Comparison of ENCODE assay signal across 7 cellular contexts in genomic region chr2:74527741-74528140, GRCh38. TPM values are rescaled to one million over a fixed set of nuclear protein-coding genes. Genes with fewer than 3 reads are reported as not detected.
DNase-seq lines count a peak whose midpoint lies in the region; ATAC-seq, FAIRE-seq and TF ChIP-seq lines count a peak whose summit lies in the region.
"Had no signal": no experiment of that assay in that cellular context is flagged by ENCODE, and none has a peak within 500 bp of the region (broad histone marks: within the 10 kb centered on the region; RNA-seq: fewer than 3 reads in every experiment).

No MANE protein-coding gene starts in this region.

- no peaks in the 10 kb centered on the region for H3K9me3 ChIP-seq in Loucy (ENCODE audit: insufficient read depth, low read depth, low read length)
- no peaks in the 10 kb centered on the region for H3K9me3 ChIP-seq in endothelial cell of umbilical vein (replicated peaks; ENCODE audit: control insufficient read depth, insufficient read depth, low read length)
- H3K9me3 ChIP-seq in heart right ventricle: no peaks in the 10 kb centered on the region

- no peak overlapping the region for H2AFZ ChIP-seq in Loucy (ENCODE audit: low read length)
- no peak overlapping the region for H2AFZ ChIP-seq in endothelial cell of umbilical vein (ENCODE audit: low read depth, low read length)

- H4K20me1 ChIP-seq in Loucy (ENCODE audit: insufficient read depth, low read length, poor library complexity, severe bottlenecking) (peaks cover 22% of the 10 kb centered on the region), endothelial cell of umbilical vein (replicated peaks; ENCODE audit: control insufficient read depth, extremely low read depth, insufficient read depth, low read length) (no peaks in the 10 kb centered on the region)

- 97 to 98% methylated on average over 9 of the region's 9 CpGs for WGBS in heart right ventricle, 2 donors

- dilution Hi-C loops in endothelial cell of umbilical vein (cut with MboI; ENCODE audit: extremely low pct_ligation_motif_present, low sequenced_read_pairs): no loop called here

- H3K4me1 ChIP-seq in Loucy (ENCODE audit: insufficient read depth, low read length, poor library complexity, severe bottlenecking): peaks cover 35% of the 10 kb centered on the region
- peaks cover 20% of the 10 kb centered on the region for H3K4me1 ChIP-seq in endothelial cell of umbilical vein (ENCODE audit: control insufficient read depth, extremely low read depth, insufficient read depth, low read length)
- H3K4me1 ChIP-seq in heart right ventricle: peaks cover 12 to 35% (median 31%) of the 10 kb centered on the region in 9 donors

- no peak for TF ChIP-seq POLR2A in endothelial cell of umbilical vein (IDR thresholded peaks at IDR 0.05; ENCODE audit: low read depth, low read length)

- H3K9ac ChIP-seq in Loucy (ENCODE audit: low read depth, low read length, poor library complexity, severe bottlenecking): peak overlapping the region; percentile 93
- H3K9ac ChIP-seq in endothelial cell of umbilical vein (replicated peaks; ENCODE audit: extremely low read depth, insufficient read depth, low read length): no peak overlapping the region

- ATAC-seq in heart right ventricle: no peak

- no peak for FAIRE-seq in endothelial cell of umbilical vein (lab: Jason Lieb, UNC)

- H3K9me1 ChIP-seq in endothelial cell of umbilical vein (replicated peaks; ENCODE audit: control insufficient read depth, extremely low read depth, insufficient read depth, low read length): no peaks in the 10 kb centered on the region

- no peak overlapping the region for H3K27ac ChIP-seq in endothelial cell of umbilical vein (ENCODE audit: insufficient read depth, low read depth, low read length)
- H3K27ac ChIP-seq in heart right ventricle: no peak overlapping the region

- 0 out of 2 replicates have a peak, but pooled peaks cover 3% of the 10 kb centered on the region for H3F3A ChIP-seq in Loucy (ENCODE audit: low read depth)

- H3K4me2 ChIP-seq in Loucy (ENCODE audit: low read depth, low read length, poor library complexity, severe bottlenecking) (peak overlapping the region; percentile 100), endothelial cell of umbilical vein (ENCODE audit: insufficient read depth, low read length) (peak overlapping the region; percentile 89)

- no TSS peak for BruUV-seq in endothelial cell of umbilical vein (replicated peaks; lab: Mats Ljungman, UMichigan)

- peaks cover 4% of the 10 kb centered on the region for H3K27me3 ChIP-seq in Loucy (ENCODE audit: insufficient read depth, low read length, poor library complexity, severe bottlenecking)
- H3K27me3 ChIP-seq in endothelial cell of umbilical vein (ENCODE audit: control insufficient read depth in 2 of 2, insufficient read depth in 2 of 2, low read length in 2 of 2): no peaks in the 10 kb centered on the region
- H3K27me3 ChIP-seq in heart right ventricle: no peaks in the 10 kb centered on the region

- CTCF ChIA-PET in endothelial cell of umbilical vein (lab: Charles Lee): no interaction called here

- DNase-seq in endothelial cell of umbilical vein (ENCODE audit: low read depth, low spot score): no peak
- DNase-seq in AG08396 (ENCODE audit: low spot score): no peak
- DNase-seq in heart right ventricle: no peak
- DNase-seq: GOT3, mesendoderm had no signal

- H3K79me2 ChIP-seq in Loucy (ENCODE audit: insufficient read depth, low read length): peaks cover 53% of the 10 kb centered on the region
- H3K79me2 ChIP-seq in endothelial cell of umbilical vein (ENCODE audit: control insufficient read depth, insufficient read depth, low read length): peaks cover 19% of the 10 kb centered on the region

- peaks cover 19% of the 10 kb centered on the region; the same call in 1 of the 2 replicates for H3K36me3 ChIP-seq in Loucy (ENCODE audit: insufficient read depth, low read length)
- H3K36me3 ChIP-seq in endothelial cell of umbilical vein (ENCODE audit: control insufficient read depth in 2 of 2, extremely low read depth in 1 of 2, insufficient read depth in 2 of 2, low read length in 2 of 2): peaks cover 6 to 19% of the 10 kb centered on the region in 2 experiments
- H3K36me3 ChIP-seq in heart right ventricle: peaks cover 0 to 48% (median 29%) of the 10 kb centered on the region in 9 donors

- TF ChIP-seq CTCF in Loucy (conservative IDR thresholded peaks at IDR 0.05; ENCODE audit: low read length): no peak
- TF ChIP-seq CTCF in endothelial cell of umbilical vein (IDR thresholded peaks at IDR 0.05; ENCODE audit: extremely low read depth in 1 of 2, insufficient read depth in 1 of 2, low read depth in 1 of 2, low read length in 2 of 2): no peak
- no peak for TF ChIP-seq CTCF in heart right ventricle (IDR thresholded peaks at IDR 0.05)

- H3K4me3 ChIP-seq in Loucy (ENCODE audit: low read length, poor library complexity, severe bottlenecking) (peak overlapping the region; percentile 100), endothelial cell of umbilical vein (replicated peaks in 1 of 3; ENCODE audit: insufficient read depth in 1 of 3, low read depth in 1 of 3, low read length in 3 of 3) (no peak overlapping the region), heart right ventricle (no peak overlapping the region)

- H3K9me2 ChIP-seq in Loucy (replicated peaks; ENCODE audit: low read depth, low read length): no peaks in the 10 kb centered on the region

- POLR2A ChIA-PET in endothelial cell of umbilical vein (lab: Charles Lee): no interaction called here

- intact Hi-C loops in endothelial cell of umbilical vein (cut with micrococcal nuclease): loop anchor here (2.0 kb wide), 2 partner anchors 73 to 791 kb away; partner anchors contain the start of genes INO80B and TPRKB
- intact Hi-C loops in heart right ventricle (cut with DNase I): loop anchor here in 3 of 10 donors (2.0 to 5.0 kb wide), 3 partner anchors 25 to 45 kb away; partner anchors contain the start of genes CCDC142 (in 1 of the 3), DOK1 (in 1 of the 3) and TTC31 (in 1 of the 3)

RNA-seq across cellular contexts. Expression of gene DQX1, which starts 1.7 kb away (rescaled TPM):
- total RNA-seq in endothelial cell of umbilical vein (0.44 and 0.69 TPM in 2 replicates), heart right ventricle (under 1 TPM in 1 of 10 donors, not detected in 9; 0.65 TPM)
- polyA plus RNA-seq in endothelial cell of umbilical vein (0.03 and 0.06 TPM in 2 replicates), heart right ventricle (under 1 TPM in 1 of 2 donors, not detected in 1; 0.03 TPM)
- 0.13 TPM in 1 of 2 replicates, not detected in the other for polyA plus RNA-seq in endothelial cell of umbilical vein (2011; cell fraction: cytosol; rRNA removed)
- 1.2 TPM in 2 replicates for polyA plus RNA-seq in endothelial cell of umbilical vein (2011; cell fraction: nucleus; rRNA removed)
- not detected in 2 replicates for polyA plus RNA-seq in endothelial cell of umbilical vein (2012)
- not detected in 2 replicates for polyA minus RNA-seq in endothelial cell of umbilical vein
- polyA minus RNA-seq in endothelial cell of umbilical vein (2011; cell fraction: cytosol; rRNA and poly(A)+ RNA removed): not detected
- 0.19 TPM in 1 of 2 replicates, not detected in the other for polyA minus RNA-seq in endothelial cell of umbilical vein (2011; cell fraction: nucleus; rRNA and poly(A)+ RNA removed)
- total RNA-seq: epithelial cell of proximal tubule had no signal

RNA-seq across cellular contexts. Expression of gene AUP1, which starts 1.8 kb away (rescaled TPM):
- 103 and 109 TPM in 2 replicates for total RNA-seq in endothelial cell of umbilical vein
- 187 and 203 TPM in 2 replicates for polyA plus RNA-seq in endothelial cell of umbilical vein
- 135 and 136 TPM in 2 replicates for polyA plus RNA-seq in endothelial cell of umbilical vein (2011; cell fraction: cytosol; rRNA removed)
- polyA plus RNA-seq in endothelial cell of umbilical vein (2011; cell fraction: nucleus; rRNA removed): 688 and 725 TPM in 2 replicates
- polyA plus RNA-seq in endothelial cell of umbilical vein (2012): 94.6 and 97.7 TPM in 2 replicates
- 75.9 and 98.4 TPM in 2 replicates for polyA minus RNA-seq in endothelial cell of umbilical vein
- polyA minus RNA-seq in endothelial cell of umbilical vein (2011; cell fraction: cytosol; rRNA and poly(A)+ RNA removed): 117 TPM
- 108 and 112 TPM in 2 replicates for polyA minus RNA-seq in endothelial cell of umbilical vein (2011; cell fraction: nucleus; rRNA and poly(A)+ RNA removed)
- total RNA-seq in heart right ventricle: 10 to 100 TPM; 31.4 to 74.2 (median 38.2) TPM
- polyA plus RNA-seq in heart right ventricle: 100 to 1,000 TPM; 163 TPM

RNA-seq across cellular contexts. Expression of gene HTRA2, which starts 2.0 kb away (rescaled TPM):
- total RNA-seq in endothelial cell of umbilical vein (32.6 and 34.3 TPM in 2 replicates), heart right ventricle (10 to 100 TPM; 21.2 to 29.6 (median 24.9) TPM)
- polyA plus RNA-seq in endothelial cell of umbilical vein (52.8 and 54.1 TPM in 2 replicates), heart right ventricle (10 to 100 TPM; 26.5 to 41.0 TPM)
- 40.1 and 41.8 TPM in 2 replicates for polyA plus RNA-seq in endothelial cell of umbilical vein (2011; cell fraction: cytosol; rRNA removed)
- 75.8 and 82.4 TPM in 2 replicates for polyA plus RNA-seq in endothelial cell of umbilical vein (2011; cell fraction: nucleus; rRNA removed)
- 36.4 and 39.5 TPM in 2 replicates for polyA plus RNA-seq in endothelial cell of umbilical vein (2012)
- 40.2 and 45.8 TPM in 2 replicates for polyA minus RNA-seq in endothelial cell of umbilical vein
- polyA minus RNA-seq in endothelial cell of umbilical vein (2011; cell fraction: cytosol; rRNA and poly(A)+ RNA removed): 19.7 TPM
- 12.8 and 15.3 TPM in 2 replicates for polyA minus RNA-seq in endothelial cell of umbilical vein (2011; cell fraction: nucleus; rRNA and poly(A)+ RNA removed)

RNA-seq across cellular contexts. Expression of gene TLX2, which starts 13.5 kb away (rescaled TPM):
- not detected in 2 replicates for total RNA-seq in endothelial cell of umbilical vein
- not detected in 2 replicates for polyA plus RNA-seq in endothelial cell of umbilical vein
- polyA plus RNA-seq in endothelial cell of umbilical vein (2011; cell fraction: cytosol; rRNA removed): not detected in 2 replicates
- not detected in 2 replicates for polyA plus RNA-seq in endothelial cell of umbilical vein (2011; cell fraction: nucleus; rRNA removed)
- polyA plus RNA-seq in endothelial cell of umbilical vein (2012): not detected in 2 replicates
- polyA minus RNA-seq in endothelial cell of umbilical vein: not detected in 2 replicates
- polyA minus RNA-seq in endothelial cell of umbilical vein (2011; cell fraction: cytosol; rRNA and poly(A)+ RNA removed): not detected
- polyA minus RNA-seq in endothelial cell of umbilical vein (2011; cell fraction: nucleus; rRNA and poly(A)+ RNA removed): not detected in 2 replicates
- total RNA-seq in heart right ventricle: not detected
- not detected for polyA plus RNA-seq in heart right ventricle
- total RNA-seq: epithelial cell of proximal tubule had no signal

RNA-seq across cellular contexts. Expression of gene PCGF1, which starts 20.2 kb away (rescaled TPM):
- 17.4 and 21.0 TPM in 2 replicates for total RNA-seq in endothelial cell of umbilical vein
- polyA plus RNA-seq in endothelial cell of umbilical vein: 17.4 and 19.2 TPM in 2 replicates
- polyA plus RNA-seq in endothelial cell of umbilical vein (2011; cell fraction: cytosol; rRNA removed): 16.5 and 22.5 TPM in 2 replicates
- polyA plus RNA-seq in endothelial cell of umbilical vein (2011; cell fraction: nucleus; rRNA removed): 26.3 and 54.0 TPM in 2 replicates
- 11.9 and 13.2 TPM in 2 replicates for polyA plus RNA-seq in endothelial cell of umbilical vein (2012)
- 23.0 and 29.1 TPM in 2 replicates for polyA minus RNA-seq in endothelial cell of umbilical vein
- polyA minus RNA-seq in endothelial cell of umbilical vein (2011; cell fraction: cytosol; rRNA and poly(A)+ RNA removed): 17.8 TPM
- polyA minus RNA-seq in endothelial cell of umbilical vein (2011; cell fraction: nucleus; rRNA and poly(A)+ RNA removed): 8.8 and 10.1 TPM in 2 replicates
- total RNA-seq in heart right ventricle: 10 to 100 TPM; 10.7 to 27.4 (median 14.9) TPM
- 10 to 100 TPM; 21.8 to 27.7 TPM for polyA plus RNA-seq in heart right ventricle
